In the genomic region with DNA sequence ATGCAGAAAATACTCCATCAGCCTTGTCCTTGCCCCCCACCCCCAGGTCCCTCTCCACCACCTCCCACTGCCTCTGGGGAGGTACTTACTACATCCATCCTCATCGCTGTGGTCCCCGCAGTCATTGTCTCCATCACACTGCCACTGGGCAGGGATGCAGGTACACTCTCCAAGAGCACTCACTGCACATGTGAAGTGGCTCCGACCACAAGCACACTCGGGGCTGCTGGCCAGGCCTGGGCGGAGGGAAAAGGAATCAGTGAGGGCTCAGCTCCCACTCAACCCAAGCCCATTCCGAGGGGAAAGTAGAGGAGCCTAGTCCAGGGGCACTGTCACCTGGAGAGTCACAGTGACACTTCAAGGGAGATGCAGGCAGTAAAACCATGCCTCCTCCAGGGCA, we compare ENCODE assay signal across 1 cellular context.
TF ChIP-seq lines count a peak whose summit lies in the region.

No MANE protein-coding gene starts in this region.

TF ChIP-seq in WTC11, 78 proteins besides CTCF, POLR2A, EP300 and RAD21 (continued from another document):
- TF ChIP-seq, protein P1, sequence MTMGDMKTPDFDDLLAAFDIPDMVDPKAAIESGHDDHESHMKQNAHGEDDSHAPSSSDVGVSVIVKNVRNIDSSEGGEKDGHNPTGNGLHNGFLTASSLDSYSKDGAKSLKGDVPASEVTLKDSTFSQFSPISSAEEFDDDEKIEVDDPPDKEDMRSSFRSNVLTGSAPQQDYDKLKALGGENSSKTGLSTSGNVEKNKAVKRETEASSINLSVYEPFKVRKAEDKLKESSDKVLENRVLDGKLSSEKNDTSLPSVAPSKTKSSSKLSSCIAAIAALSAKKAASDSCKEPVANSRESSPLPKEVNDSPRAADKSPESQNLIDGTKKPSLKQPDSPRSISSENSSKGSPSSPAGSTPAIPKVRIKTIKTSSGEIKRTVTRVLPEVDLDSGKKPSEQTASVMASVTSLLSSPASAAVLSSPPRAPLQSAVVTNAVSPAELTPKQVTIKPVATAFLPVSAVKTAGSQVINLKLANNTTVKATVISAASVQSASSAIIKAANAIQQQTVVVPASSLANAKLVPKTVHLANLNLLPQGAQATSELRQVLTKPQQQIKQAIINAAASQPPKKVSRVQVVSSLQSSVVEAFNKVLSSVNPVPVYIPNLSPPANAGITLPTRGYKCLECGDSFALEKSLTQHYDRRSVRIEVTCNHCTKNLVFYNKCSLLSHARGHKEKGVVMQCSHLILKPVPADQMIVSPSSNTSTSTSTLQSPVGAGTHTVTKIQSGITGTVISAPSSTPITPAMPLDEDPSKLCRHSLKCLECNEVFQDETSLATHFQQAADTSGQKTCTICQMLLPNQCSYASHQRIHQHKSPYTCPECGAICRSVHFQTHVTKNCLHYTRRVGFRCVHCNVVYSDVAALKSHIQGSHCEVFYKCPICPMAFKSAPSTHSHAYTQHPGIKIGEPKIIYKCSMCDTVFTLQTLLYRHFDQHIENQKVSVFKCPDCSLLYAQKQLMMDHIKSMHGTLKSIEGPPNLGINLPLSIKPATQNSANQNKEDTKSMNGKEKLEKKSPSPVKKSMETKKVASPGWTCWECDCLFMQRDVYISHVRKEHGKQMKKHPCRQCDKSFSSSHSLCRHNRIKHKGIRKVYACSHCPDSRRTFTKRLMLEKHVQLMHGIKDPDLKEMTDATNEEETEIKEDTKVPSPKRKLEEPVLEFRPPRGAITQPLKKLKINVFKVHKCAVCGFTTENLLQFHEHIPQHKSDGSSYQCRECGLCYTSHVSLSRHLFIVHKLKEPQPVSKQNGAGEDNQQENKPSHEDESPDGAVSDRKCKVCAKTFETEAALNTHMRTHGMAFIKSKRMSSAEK (CRISPR knock-in tag; IDR thresholded peaks at IDR 0.05; ENCODE audit: borderline replicate concordance) = no peak
- no peak for TF ChIP-seq ZNF263 (CRISPR knock-in tag; IDR thresholded peaks at IDR 0.05; ENCODE audit: low read depth)
- TF ChIP-seq EMX1 (CRISPR knock-in tag; IDR thresholded peaks at IDR 0.05) = no peak
- TF ChIP-seq, protein P2, sequence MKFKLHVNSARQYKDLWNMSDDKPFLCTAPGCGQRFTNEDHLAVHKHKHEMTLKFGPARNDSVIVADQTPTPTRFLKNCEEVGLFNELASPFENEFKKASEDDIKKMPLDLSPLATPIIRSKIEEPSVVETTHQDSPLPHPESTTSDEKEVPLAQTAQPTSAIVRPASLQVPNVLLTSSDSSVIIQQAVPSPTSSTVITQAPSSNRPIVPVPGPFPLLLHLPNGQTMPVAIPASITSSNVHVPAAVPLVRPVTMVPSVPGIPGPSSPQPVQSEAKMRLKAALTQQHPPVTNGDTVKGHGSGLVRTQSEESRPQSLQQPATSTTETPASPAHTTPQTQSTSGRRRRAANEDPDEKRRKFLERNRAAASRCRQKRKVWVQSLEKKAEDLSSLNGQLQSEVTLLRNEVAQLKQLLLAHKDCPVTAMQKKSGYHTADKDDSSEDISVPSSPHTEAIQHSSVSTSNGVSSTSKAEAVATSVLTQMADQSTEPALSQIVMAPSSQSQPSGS (CRISPR knock-in tag; IDR thresholded peaks at IDR 0.05; ENCODE audit: borderline replicate concordance, low read depth) = no peak
- TF ChIP-seq HMGA2 (CRISPR knock-in tag; IDR thresholded peaks at IDR 0.05) = no peak
